Comparison of ENCODE assay signal across 14 cellular contexts in genomic region chr6:16659471-16660156, GRCh38.
A peak's percentile ranks its signal among the peaks of the same experiment; 100 is the strongest.
DNase-seq lines count a peak whose midpoint lies in the region; ATAC-seq and TF ChIP-seq lines count a peak whose summit lies in the region.
"Had no signal": no experiment of that assay in that cellular context is flagged by ENCODE, and none has a peak within 500 bp of the region (broad histone marks: within the 10 kb centered on the region; RNA-seq: fewer than 3 reads in every experiment).

No MANE protein-coding gene starts in this region.

- no peaks in the 10 kb centered on the region for H3K4me1 ChIP-seq in mammary epithelial cell (ENCODE audit: insufficient read depth, low read length)

- H3K4me3 ChIP-seq in mammary epithelial cell (replicated peaks in 1 of 3; ENCODE audit: insufficient read depth in 1 of 3, low read depth in 2 of 3, low read length in 3 of 3) = no peak overlapping the region
- H3K4me3 ChIP-seq: mucosa of descending colon, thoracic aorta had no signal

- peaks cover 48% of the 10 kb centered on the region for H3K36me3 Mint-ChIP-seq in activated T-helper 2 cell treated with anti-CD3 and anti-CD28 coated beads, Interferon-gamma antibody, Interleukin-2, Interleukin-4, amounts not matched to agents 10 μg/mL and 5 μg/mL and 100 μg/mL, durations not matched to agents 14 hours and 24 hours and 36 hours (ENCODE audit: low read depth)
- H3K36me3 Mint-ChIP-seq in natural killer cell treated with Interleukin-12 subunit alpha and Interleukin-12 subunit beta and Interleukin-15 and Interleukin-18, amount 100 ng/mL, for 72 hours = peaks cover 10% of the 10 kb centered on the region

- H3K79me2 ChIP-seq in mammary epithelial cell (ENCODE audit: insufficient read depth, low read length) = no peaks in the 10 kb centered on the region

- H3K27me3 ChIP-seq in mammary epithelial cell (ENCODE audit: insufficient read depth, low read length) = no peaks in the 10 kb centered on the region

- H3K9ac ChIP-seq in mammary epithelial cell (ENCODE audit: insufficient read depth, low read length) = no peak overlapping the region

- in situ Hi-C loops in GM13976 (cut with MboI; ENCODE audit: low sequenced_read_pairs, unreplicated experiment) (no loop called here), mammary epithelial cell (cut with MboI; ENCODE audit: low sequenced_read_pairs in 2 of 2) (no loop called here)

- TF ChIP-seq CTCF in GM13976 (IDR thresholded peaks at IDR 0.05; ENCODE audit: borderline replicate concordance, control extremely low read depth, extremely low read depth, insufficient read depth, missing control alignments) (no peak), mammary epithelial cell (conservative IDR thresholded peaks at IDR 0.05 in 1 of 2, IDR thresholded peaks at IDR 0.05 in 1 of 2; ENCODE audit: extremely low read depth in 1 of 2, insufficient read depth in 1 of 2, low read depth in 1 of 2, low read length in 2 of 2) (no peak)

- DNase-seq in GM13976 (ENCODE audit: low spot score) (peak; percentile 27), cortex of kidney (lab: John Stamatoyannopoulos, UW) (no peak), mammary epithelial cell (no peak)
- DNase-seq in activated T-helper 2 cell treated with anti-CD3 and anti-CD28 coated beads, Interferon-gamma antibody, Interleukin-2, Interleukin-4, amounts not matched to agents 10 μg/mL and 5 μg/mL and 100 μg/mL, durations not matched to agents 14 hours and 24 hours and 36 hours (ENCODE audit: low spot score) = no peak
- no peak for DNase-seq in natural killer cell treated with Interleukin-12 subunit alpha and Interleukin-12 subunit beta and Interleukin-15 and Interleukin-18, amount 100 ng/mL, for 72 hours (ENCODE audit: low spot score)
- DNase-seq: Caco-2; central memory CD4-positive, alpha-beta T cell; HFFc6; mucosa of descending colon; RPMI8226 had no signal

- CTCF ChIA-PET in mammary epithelial cell (lab: Charles Lee; ENCODE audit: low non-redundant PET) = no interaction called here

- ATAC-seq in HG03159 (IDR thresholded peaks at IDR 0.05; ENCODE audit: unreplicated experiment) (peak; percentile 53), GM21619 (IDR thresholded peaks at IDR 0.05; ENCODE audit: unreplicated experiment) (no peak)
- ATAC-seq in natural killer cell treated with Interleukin-12 subunit alpha and Interleukin-12 subunit beta and Interleukin-15 and Interleukin-18, amount 100 ng/mL, for 72 hours = peak; percentile 46 to 55
- ATAC-seq: esophagus mucosa, mucosa of descending colon had no signal

- H3K27ac Mint-ChIP-seq in activated T-helper 2 cell treated with anti-CD3 and anti-CD28 coated beads, Interferon-gamma antibody, Interleukin-2, Interleukin-4, amounts not matched to agents 10 μg/mL and 5 μg/mL and 100 μg/mL, durations not matched to agents 14 hours and 24 hours and 36 hours = peak overlapping the region; percentile 86
- H3K27ac Mint-ChIP-seq in natural killer cell treated with Interleukin-12 subunit alpha and Interleukin-12 subunit beta and Interleukin-15 and Interleukin-18, amount 100 ng/mL, for 72 hours = peak overlapping the region; percentile 91 to 92
- H3K27ac Mint-ChIP-seq: HFFc6 had no signal

- no peak overlapping the region for H3K27ac ChIP-seq in mammary epithelial cell (ENCODE audit: insufficient read depth, low read depth, low read length)
- H3K27ac ChIP-seq: thoracic aorta had no signal

- peaks cover 56% of the 10 kb centered on the region for H3K4me1 Mint-ChIP-seq in activated T-helper 2 cell treated with anti-CD3 and anti-CD28 coated beads, Interferon-gamma antibody, Interleukin-2, Interleukin-4, amounts not matched to agents 10 μg/mL and 5 μg/mL and 100 μg/mL, durations not matched to agents 14 hours and 24 hours and 36 hours (ENCODE audit: low read depth)
- peaks cover 50% of the 10 kb centered on the region in 2 donors for H3K4me1 Mint-ChIP-seq in natural killer cell treated with Interleukin-12 subunit alpha and Interleukin-12 subunit beta and Interleukin-15 and Interleukin-18, amount 100 ng/mL, for 72 hours (ENCODE audit: low read depth in 2 of 2)

- no peaks in the 10 kb centered on the region for H3K36me3 ChIP-seq in mammary epithelial cell (ENCODE audit: insufficient read depth, low read length)
- H3K36me3 ChIP-seq: thoracic aorta had no signal

- H3K27me3 Mint-ChIP-seq in activated T-helper 2 cell treated with anti-CD3 and anti-CD28 coated beads, Interferon-gamma antibody, Interleukin-2, Interleukin-4, amounts not matched to agents 10 μg/mL and 5 μg/mL and 100 μg/mL, durations not matched to agents 14 hours and 24 hours and 36 hours (ENCODE audit: low read depth) = no peaks in the 10 kb centered on the region
- no peaks in the 10 kb centered on the region for H3K27me3 Mint-ChIP-seq in natural killer cell treated with Interleukin-12 subunit alpha and Interleukin-12 subunit beta and Interleukin-15 and Interleukin-18, amount 100 ng/mL, for 72 hours

- no TSS peak for BruUV-seq in mammary epithelial cell (replicated peaks; lab: Mats Ljungman, UMichigan)

- H3K9me3 Mint-ChIP-seq in activated T-helper 2 cell treated with anti-CD3 and anti-CD28 coated beads, Interferon-gamma antibody, Interleukin-2, Interleukin-4, amounts not matched to agents 10 μg/mL and 5 μg/mL and 100 μg/mL, durations not matched to agents 14 hours and 24 hours and 36 hours = peaks cover 6% of the 10 kb centered on the region
- no peaks in the 10 kb centered on the region for H3K9me3 Mint-ChIP-seq in natural killer cell treated with Interleukin-12 subunit alpha and Interleukin-12 subunit beta and Interleukin-15 and Interleukin-18, amount 100 ng/mL, for 72 hours

- H3K4me2 ChIP-seq in mammary epithelial cell (ENCODE audit: insufficient read depth, low read depth, low read length) = no peak overlapping the region

- H3K9me3 ChIP-seq in mammary epithelial cell (replicated peaks; ENCODE audit: insufficient read depth, low read length) = peaks cover 8% of the 10 kb centered on the region
- H3K9me3 ChIP-seq: Caco-2 had no signal

- WGBS in mammary epithelial cell (ENCODE audit: low coverage, missing lambda C conversion rate) = 82% methylated on average over 6 of the region's 6 CpGs

- dilution Hi-C loops in mammary epithelial cell (cut with HindIII; ENCODE audit: low sequenced_read_pairs) = no loop called here

- H4K20me1 ChIP-seq in mammary epithelial cell (ENCODE audit: insufficient read depth, low read length) = no peaks in the 10 kb centered on the region

- peak overlapping the region; percentile 55 for H3K4me3 Mint-ChIP-seq in activated T-helper 2 cell treated with anti-CD3 and anti-CD28 coated beads, Interferon-gamma antibody, Interleukin-2, Interleukin-4, amounts not matched to agents 10 μg/mL and 5 μg/mL and 100 μg/mL, durations not matched to agents 14 hours and 24 hours and 36 hours (ENCODE audit: low read depth)
- H3K4me3 Mint-ChIP-seq in natural killer cell treated with Interleukin-12 subunit alpha and Interleukin-12 subunit beta and Interleukin-15 and Interleukin-18, amount 100 ng/mL, for 72 hours = peak overlapping the region; percentile 83
- H3K4me3 Mint-ChIP-seq: HFFc6 had no signal

- H2AFZ ChIP-seq in mammary epithelial cell (ENCODE audit: low read depth, low read length) = no peak overlapping the region

- intact Hi-C loops in activated T-helper 2 cell treated with anti-CD3 and anti-CD28 coated beads, Interferon-gamma antibody, Interleukin-2, Interleukin-4, amounts not matched to agents 10 μg/mL and 5 μg/mL and 100 μg/mL, durations not matched to agents 14 hours and 24 hours and 36 hours (cut with micrococcal nuclease) = loop anchor here (1.0 to 10.0 kb wide), 13 partner anchors 11 to 327 kb away; no protein-coding TSS in a partner anchor
- intact Hi-C loops in mammary epithelial cell (cut with micrococcal nuclease) = no loop called here
